Comparison of ENCODE assay signal across 1 cellular context in the genomic region with DNA sequence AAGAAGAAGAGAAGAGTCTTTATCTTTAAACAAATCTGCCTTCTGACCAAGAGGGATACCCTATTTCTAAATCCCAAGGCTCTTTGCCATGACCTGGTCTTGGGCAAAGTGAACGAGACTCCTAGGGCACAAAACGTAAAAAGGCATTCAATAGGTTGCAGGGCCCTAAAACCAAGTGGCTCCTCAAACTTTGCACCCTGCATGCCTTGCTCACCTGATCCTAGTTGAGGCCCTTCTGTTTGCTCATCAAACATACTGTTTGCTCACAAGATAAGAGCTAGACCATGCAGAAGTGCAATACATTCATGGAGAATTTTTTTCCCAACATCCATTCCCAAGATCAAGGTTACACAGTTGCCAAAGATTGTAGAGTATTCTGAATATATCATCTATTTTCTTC.
TF ChIP-seq lines count a peak whose summit lies in the region.

No MANE protein-coding gene starts in this region.

TF ChIP-seq in HepG2, 621 proteins besides CTCF, POLR2A, EP300 and RAD21 (continues in another document):
- TF ChIP-seq MBNL3 (CRISPR knock-in tag; conservative IDR thresholded peaks at IDR 0.05) (no peak), SNRNP70 (IDR thresholded peaks at IDR 0.05; ENCODE audit: low read depth, low read length) (no peak), ATF7-NPFF (CRISPR knock-in tag; IDR thresholded peaks at IDR 0.05; ENCODE audit: low read depth) (no peak), YEATS4 (CRISPR knock-in tag; IDR thresholded peaks at IDR 0.05; ENCODE audit: borderline replicate concordance) (peak; percentile 60; the same call in 1 of the 2 replicates), ZNF17 (CRISPR knock-in tag; IDR thresholded peaks at IDR 0.05) (no peak), PRMT3 (CRISPR knock-in tag; IDR thresholded peaks at IDR 0.05; ENCODE audit: borderline replicate concordance, low read depth) (no peak), ZNF563 (CRISPR knock-in tag; IDR thresholded peaks at IDR 0.05) (no peak; the same call in 1 of the 2 replicates), ONECUT2 (CRISPR knock-in tag; IDR thresholded peaks at IDR 0.05) (peak; percentile 28; the same call in 1 of the 2 replicates), YY1 (IDR thresholded peaks at IDR 0.05; ENCODE audit: insufficient read depth, insufficient replicate concordance, low read depth, low read length) (no peak), SSRP1 (CRISPR knock-in tag; IDR thresholded peaks at IDR 0.05) (no peak), ZC3H13 (CRISPR knock-in tag; IDR thresholded peaks at IDR 0.05) (no peak), CAMTA2 (CRISPR knock-in tag; IDR thresholded peaks at IDR 0.05; ENCODE audit: borderline replicate concordance) (no peak), ZFP36L1 (CRISPR knock-in tag; IDR thresholded peaks at IDR 0.05) (no peak), SYNCRIP (IDR thresholded peaks at IDR 0.05; ENCODE audit: insufficient read depth, low read depth, low read length) (no peak), ELF1 (CRISPR knock-in tag; IDR thresholded peaks at IDR 0.05) (0 out of 2 replicates have a peak, but pooled peaks have one; percentile 44), DNMT3B (CRISPR knock-in tag; conservative IDR thresholded peaks at IDR 0.05) (0 out of 2 replicates have a peak, but pooled peaks have one; percentile 24), ZNF780A (CRISPR knock-in tag; IDR thresholded peaks at IDR 0.05) (0 out of 2 replicates have a peak, but pooled peaks have one; percentile 38), ZSCAN31 (CRISPR knock-in tag; IDR thresholded peaks at IDR 0.05; ENCODE audit: low read depth) (peak; percentile 88), SP2 (CRISPR knock-in tag; IDR thresholded peaks at IDR 0.05) (no peak), REPIN1 (CRISPR knock-in tag; IDR thresholded peaks at IDR 0.05; ENCODE audit: borderline replicate concordance, low read depth) (peak; percentile 80; the same call in 1 of the 2 replicates), JUN (CRISPR knock-in tag; IDR thresholded peaks at IDR 0.05) (peak; percentile 52; the same call in 1 of the 2 replicates), GABPB1 (CRISPR knock-in tag; IDR thresholded peaks at IDR 0.05) (0 out of 2 replicates have a peak, but pooled peaks have one; percentile 39), POLR2AphosphoS2 (IDR thresholded peaks at IDR 0.05; ENCODE audit: low read depth, low read length) (no peak)
- TF ChIP-seq, protein P1, sequence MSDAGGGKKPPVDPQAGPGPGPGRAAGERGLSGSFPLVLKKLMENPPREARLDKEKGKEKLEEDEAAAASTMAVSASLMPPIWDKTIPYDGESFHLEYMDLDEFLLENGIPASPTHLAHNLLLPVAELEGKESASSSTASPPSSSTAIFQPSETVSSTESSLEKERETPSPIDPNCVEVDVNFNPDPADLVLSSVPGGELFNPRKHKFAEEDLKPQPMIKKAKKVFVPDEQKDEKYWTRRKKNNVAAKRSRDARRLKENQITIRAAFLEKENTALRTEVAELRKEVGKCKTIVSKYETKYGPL (CRISPR knock-in tag; IDR thresholded peaks at IDR 0.05), result no peak
- TF ChIP-seq, protein P2, sequence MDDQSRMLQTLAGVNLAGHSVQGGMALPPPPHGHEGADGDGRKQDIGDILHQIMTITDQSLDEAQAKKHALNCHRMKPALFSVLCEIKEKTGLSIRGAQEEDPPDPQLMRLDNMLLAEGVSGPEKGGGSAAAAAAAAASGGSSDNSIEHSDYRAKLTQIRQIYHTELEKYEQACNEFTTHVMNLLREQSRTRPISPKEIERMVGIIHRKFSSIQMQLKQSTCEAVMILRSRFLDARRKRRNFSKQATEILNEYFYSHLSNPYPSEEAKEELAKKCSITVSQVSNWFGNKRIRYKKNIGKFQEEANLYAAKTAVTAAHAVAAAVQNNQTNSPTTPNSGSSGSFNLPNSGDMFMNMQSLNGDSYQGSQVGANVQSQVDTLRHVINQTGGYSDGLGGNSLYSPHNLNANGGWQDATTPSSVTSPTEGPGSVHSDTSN (CRISPR knock-in tag; IDR thresholded peaks at IDR 0.05; ENCODE audit: borderline replicate concordance), result no peak
- TF ChIP-seq, protein P3, sequence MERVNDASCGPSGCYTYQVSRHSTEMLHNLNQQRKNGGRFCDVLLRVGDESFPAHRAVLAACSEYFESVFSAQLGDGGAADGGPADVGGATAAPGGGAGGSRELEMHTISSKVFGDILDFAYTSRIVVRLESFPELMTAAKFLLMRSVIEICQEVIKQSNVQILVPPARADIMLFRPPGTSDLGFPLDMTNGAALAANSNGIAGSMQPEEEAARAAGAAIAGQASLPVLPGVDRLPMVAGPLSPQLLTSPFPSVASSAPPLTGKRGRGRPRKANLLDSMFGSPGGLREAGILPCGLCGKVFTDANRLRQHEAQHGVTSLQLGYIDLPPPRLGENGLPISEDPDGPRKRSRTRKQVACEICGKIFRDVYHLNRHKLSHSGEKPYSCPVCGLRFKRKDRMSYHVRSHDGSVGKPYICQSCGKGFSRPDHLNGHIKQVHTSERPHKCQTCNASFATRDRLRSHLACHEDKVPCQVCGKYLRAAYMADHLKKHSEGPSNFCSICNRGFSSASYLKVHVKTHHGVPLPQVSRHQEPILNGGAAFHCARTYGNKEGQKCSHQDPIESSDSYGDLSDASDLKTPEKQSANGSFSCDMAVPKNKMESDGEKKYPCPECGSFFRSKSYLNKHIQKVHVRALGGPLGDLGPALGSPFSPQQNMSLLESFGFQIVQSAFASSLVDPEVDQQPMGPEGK (CRISPR knock-in tag; IDR thresholded peaks at IDR 0.05), result peak; percentile 66; the same call in 1 of the 2 replicates
- TF ChIP-seq, protein P4, sequence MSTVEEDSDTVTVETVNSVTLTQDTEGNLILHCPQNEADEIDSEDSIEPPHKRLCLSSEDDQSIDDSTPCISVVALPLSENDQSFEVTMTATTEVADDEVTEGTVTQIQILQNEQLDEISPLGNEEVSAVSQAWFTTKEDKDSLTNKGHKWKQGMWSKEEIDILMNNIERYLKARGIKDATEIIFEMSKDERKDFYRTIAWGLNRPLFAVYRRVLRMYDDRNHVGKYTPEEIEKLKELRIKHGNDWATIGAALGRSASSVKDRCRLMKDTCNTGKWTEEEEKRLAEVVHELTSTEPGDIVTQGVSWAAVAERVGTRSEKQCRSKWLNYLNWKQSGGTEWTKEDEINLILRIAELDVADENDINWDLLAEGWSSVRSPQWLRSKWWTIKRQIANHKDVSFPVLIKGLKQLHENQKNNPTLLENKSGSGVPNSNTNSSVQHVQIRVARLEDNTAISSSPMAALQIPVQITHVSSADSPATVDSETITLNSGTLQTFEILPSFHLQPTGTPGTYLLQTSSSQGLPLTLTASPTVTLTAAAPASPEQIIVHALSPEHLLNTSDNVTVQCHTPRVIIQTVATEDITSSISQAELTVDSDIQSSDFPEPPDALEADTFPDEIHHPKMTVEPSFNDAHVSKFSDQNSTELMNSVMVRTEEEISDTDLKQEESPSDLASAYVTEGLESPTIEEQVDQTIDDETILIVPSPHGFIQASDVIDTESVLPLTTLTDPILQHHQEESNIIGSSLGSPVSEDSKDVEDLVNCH (CRISPR knock-in tag; IDR thresholded peaks at IDR 0.05), result no peak
- TF ChIP-seq, protein P5, sequence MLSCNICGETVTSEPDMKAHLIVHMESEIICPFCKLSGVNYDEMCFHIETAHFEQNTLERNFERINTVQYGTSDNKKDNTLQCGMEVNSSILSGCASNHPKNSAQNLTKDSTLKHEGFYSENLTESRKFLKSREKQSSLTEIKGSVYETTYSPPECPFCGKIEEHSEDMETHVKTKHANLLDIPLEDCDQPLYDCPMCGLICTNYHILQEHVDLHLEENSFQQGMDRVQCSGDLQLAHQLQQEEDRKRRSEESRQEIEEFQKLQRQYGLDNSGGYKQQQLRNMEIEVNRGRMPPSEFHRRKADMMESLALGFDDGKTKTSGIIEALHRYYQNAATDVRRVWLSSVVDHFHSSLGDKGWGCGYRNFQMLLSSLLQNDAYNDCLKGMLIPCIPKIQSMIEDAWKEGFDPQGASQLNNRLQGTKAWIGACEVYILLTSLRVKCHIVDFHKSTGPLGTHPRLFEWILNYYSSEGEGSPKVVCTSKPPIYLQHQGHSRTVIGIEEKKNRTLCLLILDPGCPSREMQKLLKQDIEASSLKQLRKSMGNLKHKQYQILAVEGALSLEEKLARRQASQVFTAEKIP (CRISPR knock-in tag; IDR thresholded peaks at IDR 0.05; ENCODE audit: borderline replicate concordance), result no peak
- TF ChIP-seq, protein P6, sequence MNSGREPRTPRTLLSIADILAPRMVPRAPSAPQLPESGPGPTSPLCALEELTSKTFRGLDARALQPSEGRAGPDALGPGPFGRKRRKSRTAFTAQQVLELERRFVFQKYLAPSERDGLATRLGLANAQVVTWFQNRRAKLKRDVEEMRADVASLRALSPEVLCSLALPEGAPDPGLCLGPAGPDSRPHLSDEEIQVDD (CRISPR knock-in tag; IDR thresholded peaks at IDR 0.05; ENCODE audit: borderline replicate concordance), result no peak
- TF ChIP-seq, protein P7, sequence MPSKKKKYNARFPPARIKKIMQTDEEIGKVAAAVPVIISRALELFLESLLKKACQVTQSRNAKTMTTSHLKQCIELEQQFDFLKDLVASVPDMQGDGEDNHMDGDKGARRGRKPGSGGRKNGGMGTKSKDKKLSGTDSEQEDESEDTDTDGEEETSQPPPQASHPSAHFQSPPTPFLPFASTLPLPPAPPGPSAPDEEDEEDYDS (CRISPR knock-in tag; IDR thresholded peaks at IDR 0.05), result peak; percentile 62; the same call in 1 of the 2 replicates
- TF ChIP-seq, protein P8, sequence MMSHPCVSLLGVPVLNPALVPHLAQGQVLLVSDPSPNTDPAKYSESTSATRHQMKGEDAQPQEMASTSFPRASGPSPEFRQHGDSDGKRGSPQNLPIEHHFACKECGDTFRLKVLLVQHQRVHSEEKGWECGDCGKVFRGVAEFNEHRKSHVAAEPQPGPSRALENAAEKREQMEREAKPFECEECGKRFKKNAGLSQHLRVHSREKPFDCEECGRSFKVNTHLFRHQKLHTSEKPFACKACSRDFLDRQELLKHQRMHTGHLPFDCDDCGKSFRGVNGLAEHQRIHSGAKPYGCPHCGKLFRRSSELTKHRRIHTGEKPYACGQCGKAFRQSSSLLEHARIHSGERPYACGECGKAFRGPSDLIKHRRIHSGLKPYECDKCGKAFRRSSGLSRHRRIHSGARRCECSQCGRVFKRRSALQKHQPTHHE (CRISPR knock-in tag; IDR thresholded peaks at IDR 0.05; ENCODE audit: borderline replicate concordance), result no peak
- TF ChIP-seq, protein P9, sequence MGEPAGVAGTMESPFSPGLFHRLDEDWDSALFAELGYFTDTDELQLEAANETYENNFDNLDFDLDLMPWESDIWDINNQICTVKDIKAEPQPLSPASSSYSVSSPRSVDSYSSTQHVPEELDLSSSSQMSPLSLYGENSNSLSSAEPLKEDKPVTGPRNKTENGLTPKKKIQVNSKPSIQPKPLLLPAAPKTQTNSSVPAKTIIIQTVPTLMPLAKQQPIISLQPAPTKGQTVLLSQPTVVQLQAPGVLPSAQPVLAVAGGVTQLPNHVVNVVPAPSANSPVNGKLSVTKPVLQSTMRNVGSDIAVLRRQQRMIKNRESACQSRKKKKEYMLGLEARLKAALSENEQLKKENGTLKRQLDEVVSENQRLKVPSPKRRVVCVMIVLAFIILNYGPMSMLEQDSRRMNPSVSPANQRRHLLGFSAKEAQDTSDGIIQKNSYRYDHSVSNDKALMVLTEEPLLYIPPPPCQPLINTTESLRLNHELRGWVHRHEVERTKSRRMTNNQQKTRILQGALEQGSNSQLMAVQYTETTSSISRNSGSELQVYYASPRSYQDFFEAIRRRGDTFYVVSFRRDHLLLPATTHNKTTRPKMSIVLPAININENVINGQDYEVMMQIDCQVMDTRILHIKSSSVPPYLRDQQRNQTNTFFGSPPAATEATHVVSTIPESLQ (CRISPR knock-in tag; conservative IDR thresholded peaks at IDR 0.05), result no peak
- TF ChIP-seq, protein P10, sequence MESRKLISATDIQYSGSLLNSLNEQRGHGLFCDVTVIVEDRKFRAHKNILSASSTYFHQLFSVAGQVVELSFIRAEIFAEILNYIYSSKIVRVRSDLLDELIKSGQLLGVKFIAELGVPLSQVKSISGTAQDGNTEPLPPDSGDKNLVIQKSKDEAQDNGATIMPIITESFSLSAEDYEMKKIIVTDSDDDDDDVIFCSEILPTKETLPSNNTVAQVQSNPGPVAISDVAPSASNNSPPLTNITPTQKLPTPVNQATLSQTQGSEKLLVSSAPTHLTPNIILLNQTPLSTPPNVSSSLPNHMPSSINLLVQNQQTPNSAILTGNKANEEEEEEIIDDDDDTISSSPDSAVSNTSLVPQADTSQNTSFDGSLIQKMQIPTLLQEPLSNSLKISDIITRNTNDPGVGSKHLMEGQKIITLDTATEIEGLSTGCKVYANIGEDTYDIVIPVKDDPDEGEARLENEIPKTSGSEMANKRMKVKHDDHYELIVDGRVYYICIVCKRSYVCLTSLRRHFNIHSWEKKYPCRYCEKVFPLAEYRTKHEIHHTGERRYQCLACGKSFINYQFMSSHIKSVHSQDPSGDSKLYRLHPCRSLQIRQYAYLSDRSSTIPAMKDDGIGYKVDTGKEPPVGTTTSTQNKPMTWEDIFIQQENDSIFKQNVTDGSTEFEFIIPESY (CRISPR knock-in tag; IDR thresholded peaks at IDR 0.05), result peak; percentile 79
- TF ChIP-seq, protein P11, sequence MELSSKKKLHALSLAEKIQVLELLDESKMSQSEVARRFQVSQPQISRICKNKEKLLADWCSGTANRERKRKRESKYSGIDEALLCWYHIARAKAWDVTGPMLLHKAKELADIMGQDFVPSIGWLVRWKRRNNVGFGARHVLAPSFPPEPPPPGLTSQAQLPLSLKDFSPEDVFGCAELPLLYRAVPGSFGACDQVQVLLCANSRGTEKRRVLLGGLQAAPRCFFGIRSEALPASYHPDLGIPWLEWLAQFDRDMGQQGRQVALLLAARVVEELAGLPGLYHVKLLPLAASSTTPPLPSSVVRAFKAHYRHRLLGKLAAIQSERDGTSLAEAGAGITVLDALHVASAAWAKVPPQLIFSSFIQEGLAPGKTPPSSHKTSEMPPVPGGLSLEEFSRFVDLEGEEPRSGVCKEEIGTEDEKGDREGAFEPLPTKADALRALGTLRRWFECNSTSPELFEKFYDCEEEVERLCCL (CRISPR knock-in tag; IDR thresholded peaks at IDR 0.05; ENCODE audit: borderline replicate concordance), result no peak
- TF ChIP-seq, protein P12, sequence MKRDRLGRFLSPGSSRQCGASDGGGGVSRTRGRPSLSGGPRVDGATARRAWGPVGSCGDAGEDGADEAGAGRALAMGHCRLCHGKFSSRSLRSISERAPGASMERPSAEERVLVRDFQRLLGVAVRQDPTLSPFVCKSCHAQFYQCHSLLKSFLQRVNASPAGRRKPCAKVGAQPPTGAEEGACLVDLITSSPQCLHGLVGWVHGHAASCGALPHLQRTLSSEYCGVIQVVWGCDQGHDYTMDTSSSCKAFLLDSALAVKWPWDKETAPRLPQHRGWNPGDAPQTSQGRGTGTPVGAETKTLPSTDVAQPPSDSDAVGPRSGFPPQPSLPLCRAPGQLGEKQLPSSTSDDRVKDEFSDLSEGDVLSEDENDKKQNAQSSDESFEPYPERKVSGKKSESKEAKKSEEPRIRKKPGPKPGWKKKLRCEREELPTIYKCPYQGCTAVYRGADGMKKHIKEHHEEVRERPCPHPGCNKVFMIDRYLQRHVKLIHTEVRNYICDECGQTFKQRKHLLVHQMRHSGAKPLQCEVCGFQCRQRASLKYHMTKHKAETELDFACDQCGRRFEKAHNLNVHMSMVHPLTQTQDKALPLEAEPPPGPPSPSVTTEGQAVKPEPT (CRISPR knock-in tag; IDR thresholded peaks at IDR 0.05; ENCODE audit: low read depth), result no peak
